ENCODE assay signal across 8 cellular contexts in the genomic region with DNA sequence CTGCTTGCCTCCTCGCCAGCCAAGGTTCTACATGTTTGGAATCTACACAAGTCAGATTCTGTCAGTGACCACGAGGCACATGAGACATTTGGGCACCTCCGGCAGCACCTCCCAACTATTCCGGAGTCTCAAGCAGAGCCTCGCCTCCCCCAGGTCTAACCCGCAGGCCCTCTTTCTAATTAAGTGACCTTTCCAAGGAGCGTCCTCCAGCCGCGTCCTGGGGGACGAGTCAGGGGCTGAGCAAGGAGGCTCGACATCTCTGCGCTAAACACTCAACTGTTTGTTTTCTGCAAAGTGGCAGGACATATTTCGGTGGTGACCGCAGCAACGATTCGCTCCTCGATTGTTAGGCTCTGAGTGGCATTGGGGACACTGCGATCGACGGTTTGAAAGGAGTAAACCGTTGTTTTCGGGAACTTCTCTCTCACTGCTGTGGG. TPM values are rescaled to one million over a fixed set of nuclear protein-coding genes. Genes with fewer than 3 reads are reported as not detected.
DNase-seq lines count a peak whose midpoint lies in the region; ATAC-seq and TF ChIP-seq lines count a peak whose summit lies in the region.

No MANE protein-coding gene starts in this region.

- H3K36me3 ChIP-seq in BE2C (no peaks in the 10 kb centered on the region), iPS-15b (ENCODE audit: control insufficient read depth, insufficient read depth, low read length) (no peaks in the 10 kb centered on the region), skeletal muscle tissue (ENCODE audit: control insufficient read depth in 3 of 3, insufficient read depth in 3 of 3, low read length in 3 of 3) (no peaks in the 10 kb centered on the region)

- TF ChIP-seq CTCF in BE2C (IDR thresholded peaks at IDR 0.05; ENCODE audit: low read depth, low read length), result no peak

- DNase-seq in BE2C (no peak), HEK293T (ENCODE audit: extremely low spot score) (peak; percentile 20)
- DNase-seq in activated naive CD8-positive, alpha-beta T cell treated with anti-CD3 and anti-CD28 coated beads for 36 hours, result no peak

- H3K4me3 Mint-ChIP-seq in activated naive CD8-positive, alpha-beta T cell treated with anti-CD3 and anti-CD28 coated beads for 36 hours, result peak overlapping the region; percentile 68

- peaks cover 15% of the 10 kb centered on the region for H3K4me1 Mint-ChIP-seq in activated naive CD8-positive, alpha-beta T cell treated with anti-CD3 and anti-CD28 coated beads for 36 hours

- POLR2A ChIA-PET in HEK293T (lab: Yijun Ruan, JAX), result no interaction called here

- H3K27ac Mint-ChIP-seq in activated naive CD8-positive, alpha-beta T cell treated with anti-CD3 and anti-CD28 coated beads for 36 hours, result no peak overlapping the region

- peaks cover 73% of the 10 kb centered on the region for H3K27me3 Mint-ChIP-seq in activated naive CD8-positive, alpha-beta T cell treated with anti-CD3 and anti-CD28 coated beads for 36 hours

- ATAC-seq in GM21717 (IDR thresholded peaks at IDR 0.05; ENCODE audit: unreplicated experiment) (no peak), HG02623 (IDR thresholded peaks at IDR 0.05; ENCODE audit: unreplicated experiment) (no peak), HG03097 (IDR thresholded peaks at IDR 0.05; ENCODE audit: low FRiP score, unreplicated experiment) (no peak)

- no peaks in the 10 kb centered on the region for H3K36me3 Mint-ChIP-seq in activated naive CD8-positive, alpha-beta T cell treated with anti-CD3 and anti-CD28 coated beads for 36 hours

- H3K9me3 Mint-ChIP-seq in activated naive CD8-positive, alpha-beta T cell treated with anti-CD3 and anti-CD28 coated beads for 36 hours, result no peaks in the 10 kb centered on the region

- H3K27me3 ChIP-seq in BE2C, result peaks cover 61% of the 10 kb centered on the region
- H3K27me3 ChIP-seq in iPS-15b (ENCODE audit: control insufficient read depth, insufficient read depth, low read length), result peaks cover 39% of the 10 kb centered on the region
- peaks cover 0 to 23% (median 5%) of the 10 kb centered on the region in 3 donors for H3K27me3 ChIP-seq in skeletal muscle tissue (ENCODE audit: control insufficient read depth in 3 of 3, insufficient read depth in 3 of 3, low read length in 3 of 3)

- no peak overlapping the region for H3K27ac ChIP-seq in skeletal muscle tissue (ENCODE audit: low read depth, low read length)

- peak overlapping the region; percentile 70 for H3K4me3 ChIP-seq in BE2C (ENCODE audit: low read depth, low read length)
- peak overlapping the region; percentile 82 for H3K4me3 ChIP-seq in iPS-15b (ENCODE audit: low read depth, low read length)
- H3K4me3 ChIP-seq in skeletal muscle tissue (ENCODE audit: low read length in 3 of 3), result peak overlapping the region; percentile 82 to 83 (median 82)

- H3K9ac ChIP-seq in iPS-15b (ENCODE audit: low read depth, low read length), result peak overlapping the region; percentile 4
- peak overlapping the region; percentile 58 to 73 (median 61) for H3K9ac ChIP-seq in skeletal muscle tissue (ENCODE audit: low read depth in 1 of 3, low read length in 3 of 3)

- CTCF ChIA-PET in HEK293T (lab: Yijun Ruan, JAX), result no interaction called here

- H3K9me3 ChIP-seq in BE2C, result no peaks in the 10 kb centered on the region
- no peaks in the 10 kb centered on the region for H3K9me3 ChIP-seq in iPS-15b (ENCODE audit: control insufficient read depth, insufficient read depth, low read length)
- H3K9me3 ChIP-seq in skeletal muscle tissue (ENCODE audit: control insufficient read depth in 3 of 3, low read length in 3 of 3), result no peaks in the 10 kb centered on the region

- H3K4me1 ChIP-seq in BE2C (no peaks in the 10 kb centered on the region), iPS-15b (ENCODE audit: control insufficient read depth, insufficient read depth, low read length) (peaks cover 8% of the 10 kb centered on the region), skeletal muscle tissue (ENCODE audit: control insufficient read depth in 3 of 3, insufficient read depth in 3 of 3, low read length in 3 of 3) (peaks cover 5 to 19% (median 10%) of the 10 kb centered on the region in 3 donors)

TF ChIP-seq in HEK293T, 16 proteins besides CTCF, POLR2A, EP300 and RAD21:
- TF ChIP-seq L3MBTL2 (conservative IDR thresholded peaks at IDR 0.05) (0 out of 2 replicates have a peak, but pooled peaks have one; percentile 18), SP1 (IDR thresholded peaks at IDR 0.05) (no peak), ZNF384 (IDR thresholded peaks at IDR 0.05) (no peak)

RNA-seq across cellular contexts. Expression of a gene that starts 0.7 kb away (rescaled TPM):
- polyA plus RNA-seq in BE2C (2012; ENCODE audit: insufficient read depth, insufficient read length, low read depth), result 0.79 TPM
- not detected for total RNA-seq in activated naive CD8-positive, alpha-beta T cell treated with anti-CD3 and anti-CD28 coated beads for 36 hours
- total RNA-seq in skeletal muscle tissue, result 6.8 TPM

RNA-seq across cellular contexts. Expression of a gene that starts 48.7 kb away (rescaled TPM):
- 46.7 TPM for polyA plus RNA-seq in BE2C (2012; ENCODE audit: insufficient read depth, insufficient read length, low read depth)
- 10 to 100 TPM; 31.0 to 35.1 TPM for total RNA-seq in activated naive CD8-positive, alpha-beta T cell treated with anti-CD3 and anti-CD28 coated beads for 36 hours
- 62.6 TPM for total RNA-seq in skeletal muscle tissue
